ENCODE assay signal across 1 cellular context in the genomic region with DNA sequence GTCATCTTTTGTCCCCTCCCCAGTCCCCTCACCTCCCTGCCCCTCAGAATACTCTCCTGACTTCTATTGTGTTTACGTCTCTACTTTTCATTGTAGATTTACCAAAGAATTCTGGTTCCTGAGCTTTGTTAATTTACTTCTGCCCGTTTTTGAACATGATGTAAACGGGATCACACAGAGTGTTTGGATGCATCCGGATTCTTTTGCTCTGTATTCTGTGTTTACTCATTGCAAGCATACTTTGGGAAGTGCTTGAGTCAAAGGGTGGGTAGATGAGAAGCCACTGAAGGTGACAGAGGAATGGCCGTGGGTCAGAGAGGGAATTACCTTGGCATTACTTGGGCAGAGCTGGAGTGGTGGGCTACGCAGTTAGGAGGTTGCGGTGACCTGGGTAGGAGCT.
TF ChIP-seq lines count a peak whose summit lies in the region.

No MANE protein-coding gene starts in this region.

TF ChIP-seq in IMR-90, 13 proteins besides CTCF, POLR2A, EP300 and RAD21:
- TF ChIP-seq MAFK (IDR thresholded peaks at IDR 0.05; ENCODE audit: low read depth, low read length): no peak
- TF ChIP-seq CEBPB (IDR thresholded peaks at IDR 0.05; ENCODE audit: low read depth, low read length): no peak
- no peak for TF ChIP-seq CHD1 (IDR thresholded peaks at IDR 0.05; ENCODE audit: low read depth, low read length)
- TF ChIP-seq BHLHE40 (IDR thresholded peaks at IDR 0.05; ENCODE audit: low read depth, low read length): no peak
- TF ChIP-seq, protein P1, sequence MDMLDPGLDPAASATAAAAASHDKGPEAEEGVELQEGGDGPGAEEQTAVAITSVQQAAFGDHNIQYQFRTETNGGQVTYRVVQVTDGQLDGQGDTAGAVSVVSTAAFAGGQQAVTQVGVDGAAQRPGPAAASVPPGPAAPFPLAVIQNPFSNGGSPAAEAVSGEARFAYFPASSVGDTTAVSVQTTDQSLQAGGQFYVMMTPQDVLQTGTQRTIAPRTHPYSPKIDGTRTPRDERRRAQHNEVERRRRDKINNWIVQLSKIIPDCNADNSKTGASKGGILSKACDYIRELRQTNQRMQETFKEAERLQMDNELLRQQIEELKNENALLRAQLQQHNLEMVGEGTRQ (IDR thresholded peaks at IDR 0.05; ENCODE audit: low read depth, low read length): no peak
- no peak for TF ChIP-seq SMC3 (IDR thresholded peaks at IDR 0.05; ENCODE audit: low read depth, low read length)
- no peak for TF ChIP-seq RCOR1 (IDR thresholded peaks at IDR 0.05; ENCODE audit: insufficient replicate concordance, low read length)
